ENCODE assay signal across 19 cellular contexts in the genomic region with DNA sequence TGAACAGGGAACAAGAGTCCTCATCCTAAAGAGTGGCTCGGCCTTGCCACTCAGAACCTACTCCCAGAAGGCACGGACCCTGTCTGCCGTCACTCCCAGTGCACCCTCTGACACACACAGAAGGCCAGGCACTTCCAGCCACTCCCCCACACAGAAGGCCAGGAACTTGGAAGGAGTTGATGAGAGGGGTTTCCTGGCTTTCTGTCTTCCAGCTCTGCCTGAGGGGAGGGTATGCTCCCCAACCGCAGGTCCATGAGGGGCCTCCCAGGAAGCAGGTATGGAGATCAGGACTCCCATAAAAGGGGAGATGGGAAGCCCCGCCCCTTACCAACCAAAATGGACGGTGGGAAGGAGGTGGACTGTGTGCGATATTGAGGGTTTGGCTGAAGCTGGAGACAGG.
DNase-seq lines count a peak whose midpoint lies in the region; ATAC-seq and TF ChIP-seq lines count a peak whose summit lies in the region.
"Had no signal": no experiment of that assay in that cellular context is flagged by ENCODE, and none has a peak within 500 bp of the region (broad histone marks: within the 10 kb centered on the region; RNA-seq: fewer than 3 reads in every experiment).

No MANE protein-coding gene starts in this region.

- H3K4me1 Mint-ChIP-seq in neural progenitor cell, result peaks cover 38% of the 10 kb centered on the region
- H3K4me1 Mint-ChIP-seq: IgD-negative memory B cell had no signal

- H3K9me3 ChIP-seq in cardiac muscle cell (ENCODE audit: low read depth) (no peaks in the 10 kb centered on the region), neural progenitor cell (ENCODE audit: low read depth) (no peaks in the 10 kb centered on the region)
- H3K9me3 ChIP-seq: BLaER1 treated with 17β-estradiol and CSF1 and Interleukin-3, amounts not matched to agents 10 nM and 100 nM; HAP-1 had no signal

- no peaks in the 10 kb centered on the region for H3F3A ChIP-seq in neural progenitor cell (ENCODE audit: low read depth)

- H4K20me1 ChIP-seq in neural progenitor cell (ENCODE audit: low read depth), result no peaks in the 10 kb centered on the region

- peaks cover 2% of the 10 kb centered on the region for H3K9me3 Mint-ChIP-seq in neural progenitor cell
- H3K9me3 Mint-ChIP-seq: CD8-positive, alpha-beta T cell had no signal

- peak overlapping the region; percentile 37 for H3K27ac Mint-ChIP-seq in neural progenitor cell
- H3K27ac Mint-ChIP-seq: CD8-positive, alpha-beta T cell; IgD-negative memory B cell had no signal

- H3K79me2 ChIP-seq in neural progenitor cell (ENCODE audit: low read depth), result no peaks in the 10 kb centered on the region

- H3K4me2 ChIP-seq in neural progenitor cell, result no peak overlapping the region

- ATAC-seq in Right ventricle myocardium inferior (no peak), GM21737 (IDR thresholded peaks at IDR 0.05; ENCODE audit: unreplicated experiment) (no peak)
- ATAC-seq: CD8-positive, alpha-beta T cell; HepG2 had no signal

- no peak for TF ChIP-seq CTCF in cardiac muscle cell (IDR thresholded peaks at IDR 0.05; ENCODE audit: low read depth, low read length)
- no peak for TF ChIP-seq CTCF in neural progenitor cell (IDR thresholded peaks at IDR 0.05)

- peak overlapping the region; percentile 57 for H2AFZ ChIP-seq in neural progenitor cell (replicated peaks)

- H3K27ac ChIP-seq in cardiac muscle cell, result peak overlapping the region; percentile 25
- H3K27ac ChIP-seq in neural progenitor cell, result no peak overlapping the region
- H3K27ac ChIP-seq: BLaER1 treated with 17β-estradiol and CSF1 and Interleukin-3, amounts not matched to agents 10 nM and 100 nM had no signal

- no peaks in the 10 kb centered on the region for H3K36me3 ChIP-seq in cardiac muscle cell
- H3K36me3 ChIP-seq in neural progenitor cell, result no peaks in the 10 kb centered on the region
- H3K36me3 ChIP-seq: BLaER1 treated with 17β-estradiol and CSF1 and Interleukin-3, amounts not matched to agents 10 nM and 100 nM; HAP-1 had no signal

- H3K27me3 ChIP-seq in cardiac muscle cell (no peaks in the 10 kb centered on the region), neural progenitor cell (no peaks in the 10 kb centered on the region)

- no peak overlapping the region for H3K4me3 ChIP-seq in cardiac muscle cell
- H3K4me3 ChIP-seq in neural progenitor cell, result no peak overlapping the region
- H3K4me3 ChIP-seq: BLaER1 treated with 17β-estradiol and CSF1 and Interleukin-3, amounts not matched to agents 10 nM and 100 nM; HAP-1 had no signal

- H3K4me3 Mint-ChIP-seq in neural progenitor cell, result no peak overlapping the region
- H3K4me3 Mint-ChIP-seq: CD8-positive, alpha-beta T cell; IgD-negative memory B cell had no signal

- intact Hi-C loops in Right ventricle myocardium inferior (cut with DNase I), result no loop called here

- peak in 1 of 2 donors; percentile 19 for DNase-seq in cardiac muscle cell (ENCODE audit: low read depth in 1 of 2, low spot score in 1 of 2)
- DNase-seq in Right ventricle myocardium inferior (ENCODE audit: missing footprints), result no peak
- peak; percentile 5 for DNase-seq in D341Med (ENCODE audit: low spot score)
- DNase-seq in left kidney (ENCODE audit: low read depth, low spot score), result peak; percentile 36
- DNase-seq in neural progenitor cell (ENCODE audit: low spot score), result no peak
- DNase-seq in NAMALWA (ENCODE audit: low spot score), result no peak
- no peak for DNase-seq in NCI-H748 treated with DMSO at 0.1 percent for 48 hours (lab: John Stamatoyannopoulos, UW)
- DNase-seq: 8988T, Calu3, DMS 273 treated with DMSO at 0.1 percent for 48 hours, DMS53, DND-41, EL had no signal

- H3K9ac ChIP-seq in neural progenitor cell, result no peak overlapping the region
- H3K9ac ChIP-seq: BLaER1 treated with 17β-estradiol and CSF1 and Interleukin-3, amounts not matched to agents 10 nM and 100 nM had no signal

- H3K4me1 ChIP-seq in cardiac muscle cell (ENCODE audit: low read depth) (peaks cover 12% of the 10 kb centered on the region), neural progenitor cell (no peaks in the 10 kb centered on the region)
- H3K4me1 ChIP-seq: HAP-1 had no signal

- H3K36me3 Mint-ChIP-seq in neural progenitor cell, result no peaks in the 10 kb centered on the region
- H3K36me3 Mint-ChIP-seq: CD8-positive, alpha-beta T cell; IgD-negative memory B cell had no signal

- peaks cover 9% of the 10 kb centered on the region for H3K27me3 Mint-ChIP-seq in neural progenitor cell (ENCODE audit: insufficient read depth, low read depth)

Comparison
In these comparisons a context has a peak if more than half of its experiments do, and no peak if none do; other contexts are left out.
1. DNase-seq: peak in D341Med (single experiment) and left kidney (single experiment); none in Right ventricle myocardium inferior (single experiment), neural progenitor cell (single experiment), NAMALWA (single experiment) and NCI-H748 treated with DMSO at 0.1 percent for 48 hours (single experiment).